In the genomic region with DNA sequence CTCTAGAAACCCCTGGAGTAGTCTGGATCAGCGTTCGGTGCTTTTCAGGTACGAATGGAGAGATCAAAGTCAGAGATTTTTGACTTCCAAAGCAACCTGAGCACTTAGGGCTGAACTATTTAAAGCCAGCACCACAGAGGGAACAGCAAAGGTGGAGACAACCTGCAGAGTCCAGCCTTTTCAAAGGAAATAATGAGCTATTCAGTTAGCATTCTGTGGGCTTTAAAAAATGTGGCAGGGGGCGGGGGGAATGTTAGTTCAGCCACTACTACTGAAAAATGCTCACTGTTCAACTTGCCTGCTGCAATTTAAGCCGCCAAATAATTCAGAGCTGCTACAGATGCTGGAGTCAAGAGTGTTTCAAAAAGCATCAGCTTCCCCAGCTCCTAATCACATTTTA, we compare ENCODE assay signal across 22 cellular contexts.
"Had no signal": no experiment of that assay in that cellular context is flagged by ENCODE, and none has a peak within 500 bp of the region (broad histone marks: within the 10 kb centered on the region; RNA-seq: fewer than 3 reads in every experiment).

No MANE protein-coding gene starts in this region.

- H3K27ac ChIP-seq: coronary artery, esophagus muscularis mucosa, foreskin keratinocyte, gastroesophageal sphincter, heart left ventricle, hepatocyte, parathyroid adenoma, right lobe of liver, suprapubic skin, transverse colon, vagina had no signal

- H3K27me3 ChIP-seq: esophagus muscularis mucosa, foreskin keratinocyte, gastroesophageal sphincter, heart left ventricle, hepatocyte, right lobe of liver, suprapubic skin, transverse colon, vagina had no signal

- DNase-seq: dermis blood vessel endothelial cell; effector memory CD4-positive, alpha-beta T cell; foreskin keratinocyte; heart left ventricle; immature natural killer cell; mammary epithelial cell; natural killer cell; right lobe of liver; small intestine; stimulated activated CD4-positive, alpha-beta T cell treated with anti-CD3 and anti-CD28 coated beads, Interleukin-15, amount 100 ng/mL, for 24 hours; stimulated activated CD4-positive, alpha-beta T cell treated with anti-CD3 and anti-CD28 coated beads, Interleukin-4, amount 100 ng/mL, for 1 hour; stimulated activated CD8-positive, alpha-beta memory T cell treated with anti-CD3 and anti-CD28 coated beads, Interleukin-4, amount 100 ng/mL, for 48 hours; stimulated activated naive CD4-positive, alpha-beta T cell; stimulated activated naive CD8-positive, alpha-beta T cell treated with anti-CD3 and anti-CD28 coated beads, Interleukin-15, amount 100 ng/mL, for 72 hours; transverse colon had no signal

- H2AFZ ChIP-seq: hepatocyte, parathyroid adenoma had no signal

- H3K36me3 ChIP-seq: esophagus muscularis mucosa, gastroesophageal sphincter, heart left ventricle, right lobe of liver, suprapubic skin, transverse colon, vagina had no signal

- H3K4me1 ChIP-seq: esophagus muscularis mucosa, foreskin keratinocyte, gastroesophageal sphincter, heart left ventricle, parathyroid adenoma, right lobe of liver, suprapubic skin, transverse colon, vagina had no signal

- H3K9me3 ChIP-seq: right lobe of liver, vagina had no signal

- H3K9ac ChIP-seq: parathyroid adenoma had no signal

- H3K4me2 ChIP-seq: hepatocyte had no signal

- H3K4me3 ChIP-seq: coronary artery, esophagus muscularis mucosa, gastroesophageal sphincter, heart left ventricle, hepatocyte, right lobe of liver, suprapubic skin, transverse colon, vagina had no signal
